ENCODE assay signal across 8 cellular contexts in the genomic region with DNA sequence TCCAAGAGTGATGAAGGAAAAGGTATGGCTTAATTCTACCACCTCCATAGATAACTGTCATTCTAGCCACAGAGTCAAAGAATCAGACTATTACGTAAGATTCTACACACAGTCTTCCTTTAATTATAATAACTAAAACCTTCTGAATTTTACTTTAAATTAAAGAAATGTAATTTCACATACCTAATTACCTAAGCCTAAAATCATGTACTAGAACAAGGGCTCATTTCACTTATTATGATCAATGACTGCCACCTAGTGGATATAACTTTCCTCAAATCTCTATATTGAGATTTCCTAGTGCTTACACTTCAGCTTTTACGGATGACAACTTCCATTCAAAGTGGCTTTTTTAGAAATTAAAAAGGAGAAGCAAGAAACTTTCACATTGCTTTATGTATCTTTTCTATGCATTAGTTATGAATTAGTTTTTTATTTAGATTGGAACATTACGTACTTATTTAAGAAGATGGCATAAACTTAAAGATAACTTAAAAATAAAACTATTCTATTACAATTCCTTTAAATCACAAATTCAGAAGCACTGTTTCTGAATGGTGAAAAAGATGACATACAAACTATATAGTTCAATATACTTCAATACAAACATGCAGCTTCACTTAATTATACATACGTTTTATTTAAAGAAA. TPM values are rescaled to one million over a fixed set of nuclear protein-coding genes. Genes with fewer than 3 reads are reported as not detected.
DNase-seq lines count a peak whose midpoint lies in the region; ATAC-seq and TF ChIP-seq lines count a peak whose summit lies in the region.

No MANE protein-coding gene starts in this region.

- no peak overlapping the region for H2BK5ac ChIP-seq in mesendoderm (ENCODE audit: low read length)

- DNase-seq in NOMO-1 treated with dmso at 0.1 percent for 144 hours (lab: John Stamatoyannopoulos, UW; ENCODE audit: unreplicated experiment) = peak; percentile 14
- peak; percentile 44 to 60 for DNase-seq in dermis microvascular lymphatic vessel endothelial cell (ENCODE audit: low read depth in 2 of 2)
- peak; percentile 30 for DNase-seq in mesendoderm
- DNase-seq in NCI-H128 (lab: John Stamatoyannopoulos, UW; ENCODE audit: unreplicated experiment) = no peak

- peak; percentile 46; the same call in 2 of the 3 replicates for TF ChIP-seq CTCF in GM12872 (IDR thresholded peaks at IDR 0.05; ENCODE audit: insufficient read depth, low read depth, low read length)

- H3K4ac ChIP-seq in mesendoderm (ENCODE audit: low read depth, low read length) = no peak overlapping the region

- H2BK15ac ChIP-seq in mesendoderm (replicated peaks; ENCODE audit: low read depth) = no peak overlapping the region

- ATAC-seq in HG03565 (IDR thresholded peaks at IDR 0.05; ENCODE audit: unreplicated experiment) = peak; percentile 54
- no peak for ATAC-seq in GM21360 (IDR thresholded peaks at IDR 0.05; ENCODE audit: unreplicated experiment)
- no peak for ATAC-seq in HG03520 (IDR thresholded peaks at IDR 0.05; ENCODE audit: unreplicated experiment)

- H3K36me3 ChIP-seq in mesendoderm (ENCODE audit: control insufficient read depth, insufficient read depth, low read length) = no peaks in the 10 kb centered on the region

- no peak overlapping the region for H3K27ac ChIP-seq in mesendoderm (ENCODE audit: low read depth, low read length)

- H3K27me3 ChIP-seq in mesendoderm (ENCODE audit: insufficient read depth, low read length, poor library complexity) = no peaks in the 10 kb centered on the region

- no peaks in the 10 kb centered on the region for H3K79me1 ChIP-seq in mesendoderm (ENCODE audit: low read length)

- H4K5ac ChIP-seq in mesendoderm (ENCODE audit: low read length) = no peak overlapping the region

- H4K8ac ChIP-seq in mesendoderm (ENCODE audit: low read depth, low read length) = no peak overlapping the region

- no peak overlapping the region for H3K56ac ChIP-seq in mesendoderm (ENCODE audit: low read length)

- no peak overlapping the region for H2BK120ac ChIP-seq in mesendoderm (ENCODE audit: low read depth, low read length)

- H3K79me2 ChIP-seq in mesendoderm (ENCODE audit: control insufficient read depth, insufficient read depth, low read length) = no peaks in the 10 kb centered on the region

- WGBS in mesendoderm (ENCODE audit: extremely low coverage, insufficient coverage, low lambda C conversion rate) = 83% methylated on average over 1 of the region's 4 CpGs

- H3K18ac ChIP-seq in mesendoderm (ENCODE audit: low read length) = no peak overlapping the region

- H3K4me1 ChIP-seq in mesendoderm (ENCODE audit: control insufficient read depth, low read depth, low read length) = no peaks in the 10 kb centered on the region

- H3K9ac ChIP-seq in mesendoderm (ENCODE audit: low read length) = no peak overlapping the region

- no peak overlapping the region for H3K23ac ChIP-seq in mesendoderm (ENCODE audit: low read length)

- no peak overlapping the region for H2AK5ac ChIP-seq in mesendoderm (ENCODE audit: low read length)

- no peak overlapping the region for H3K4me3 ChIP-seq in mesendoderm (ENCODE audit: low read length)

- no peak overlapping the region for H3K4me2 ChIP-seq in mesendoderm (ENCODE audit: low read length)

RNA-seq across cellular contexts. Expression of a gene that starts 18.2 kb away (rescaled TPM):
- total RNA-seq in dermis microvascular lymphatic vessel endothelial cell = 0.13 and 0.76 TPM in 2 replicates
- not detected for polyA plus RNA-seq in mesendoderm (2013, experiment 1 of 2)
- polyA plus RNA-seq in mesendoderm (2013, experiment 2 of 2) = not detected
